1 cellular context compared by ENCODE assay signal in the genomic region with DNA sequence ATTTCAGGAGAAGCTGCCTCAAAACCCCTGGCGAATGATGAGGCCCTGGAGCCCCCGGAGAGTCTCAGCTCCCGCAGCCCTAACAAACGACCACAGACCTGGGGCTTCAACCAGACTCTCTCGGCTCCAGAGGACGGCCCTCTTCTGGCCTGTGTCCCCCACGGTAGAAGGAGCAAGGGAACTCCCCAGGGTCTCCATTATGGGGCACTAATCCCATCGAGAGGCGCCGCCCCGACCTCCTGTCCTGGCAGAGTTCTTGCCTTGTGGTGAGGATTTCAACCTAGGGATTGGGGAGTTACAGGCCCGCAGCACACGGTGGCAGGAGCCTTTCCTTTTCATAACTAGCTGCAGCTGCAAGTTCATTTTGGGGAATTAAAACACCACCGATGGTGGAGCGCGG.
A peak's percentile ranks its signal among the peaks of the same experiment; 100 is the strongest.
TF ChIP-seq lines count a peak whose summit lies in the region.

No MANE protein-coding gene starts in this region.

TF ChIP-seq in K562, 482 proteins besides CTCF, POLR2A, EP300 and RAD21:
- 0 out of 2 replicates have a peak, but pooled peaks have one; percentile 20 for TF ChIP-seq POLR2G (IDR thresholded peaks at IDR 0.05; ENCODE audit: low read depth, low read length)
- TF ChIP-seq MCM7 (IDR thresholded peaks at IDR 0.05) = no peak
